28 cellular contexts compared by ENCODE assay signal in the genomic region with DNA sequence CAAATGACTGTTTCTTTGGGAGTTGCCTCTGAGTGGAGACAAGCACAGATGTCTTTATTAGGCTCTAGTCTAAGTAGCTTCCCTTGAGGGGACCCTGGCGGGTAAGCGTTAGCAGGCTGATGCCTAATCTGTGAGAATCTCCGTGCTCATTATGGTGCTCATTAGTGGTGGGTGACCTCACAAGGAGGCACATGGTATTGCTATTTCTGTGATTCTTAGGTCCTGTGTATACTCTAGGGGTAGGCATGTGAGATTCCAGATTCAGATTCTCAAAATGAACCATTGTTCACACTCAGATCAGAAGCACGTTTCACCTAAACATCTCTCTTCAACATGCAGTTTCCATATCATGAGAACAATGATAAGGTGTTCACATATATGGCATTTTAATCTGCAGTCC.
"Had no signal": no experiment of that assay in that cellular context is flagged by ENCODE, and none has a peak within 500 bp of the region (broad histone marks: within the 10 kb centered on the region; RNA-seq: fewer than 3 reads in every experiment).

No MANE protein-coding gene starts in this region.

- H3K9ac ChIP-seq: KMS-11, SK-N-SH had no signal

- H3K9me3 Mint-ChIP-seq: activated CD8-positive, alpha-beta T cell treated with anti-CD3 and anti-CD28 coated beads for 36 hours had no signal

- DNase-seq: activated CD4-positive, alpha-beta T cell treated with anti-CD3 and anti-CD28 coated beads for 4 hours; activated CD8-positive, alpha-beta memory T cell treated with anti-CD3 and anti-CD28 coated beads, Interleukin-2, amount 50 U/mL, for 4 hours; activated CD8-positive, alpha-beta T cell treated with anti-CD3 and anti-CD28 coated beads for 36 hours; activated gamma-delta T cell treated with Interleukin-2 at 50 U/mL for 16 hours; activated naive CD4-positive, alpha-beta T cell treated with anti-CD3 and anti-CD28 coated beads, Interleukin-2, amount 10 ng/mL, durations not matched to agents 7 days and 5 days; activated naive CD8-positive, alpha-beta T cell treated with anti-CD3 and anti-CD28 coated beads for 36 hours; activated T-cell treated with anti-CD3 and anti-CD28 coated beads, Interleukin-2, amount 50 U/mL, for 72 hours; brain microvascular endothelial cell; NCI-H1092 treated with DMSO at 0.1 percent for 48 hours; NCI-H1417 treated with DMSO at 0.1 percent for 48 hours; NCI-H1694; NCI-H2029 treated with DMSO at 0.1 percent for 48 hours; NCI-H446; NCI-H526; NCI-H774; NK-92 treated with Interleukin-12 subunit alpha and Interleukin-12 subunit beta, amount 100 ng/mL, for 24 hours; OCI-M1; Right ventricle myocardium superior; SK-N-SH; T-helper 1 cell had no signal

- H3K9me2 ChIP-seq: SK-N-SH had no signal

- H3K9me3 ChIP-seq: SJCRH30, SK-N-SH had no signal

- H3K36me3 ChIP-seq: brain microvascular endothelial cell, cardiac muscle cell, SJCRH30 had no signal

- H3K4me1 ChIP-seq: SJCRH30 had no signal

- H3K4me3 ChIP-seq: cardiac muscle cell, SJCRH30 had no signal

- H3K36me3 Mint-ChIP-seq: activated naive CD4-positive, alpha-beta T cell treated with anti-CD3 and anti-CD28 coated beads, Interleukin-2, amount 10 ng/mL, durations not matched to agents 7 days and 5 days; activated naive CD8-positive, alpha-beta T cell treated with anti-CD3 and anti-CD28 coated beads for 36 hours had no signal

- H3K27me3 Mint-ChIP-seq: activated CD8-positive, alpha-beta T cell treated with anti-CD3 and anti-CD28 coated beads for 36 hours; activated naive CD4-positive, alpha-beta T cell treated with anti-CD3 and anti-CD28 coated beads, Interleukin-2, amount 10 ng/mL, durations not matched to agents 7 days and 5 days; activated naive CD8-positive, alpha-beta T cell treated with anti-CD3 and anti-CD28 coated beads for 36 hours had no signal

- H3K27me3 ChIP-seq: brain microvascular endothelial cell, cardiac muscle cell, SJCRH30 had no signal

- H3K4me2 ChIP-seq: KMS-11, SK-N-SH had no signal

- H3K4me1 Mint-ChIP-seq: activated naive CD4-positive, alpha-beta T cell treated with anti-CD3 and anti-CD28 coated beads, Interleukin-2, amount 10 ng/mL, durations not matched to agents 7 days and 5 days; activated naive CD8-positive, alpha-beta T cell treated with anti-CD3 and anti-CD28 coated beads for 36 hours had no signal

- H3K27ac Mint-ChIP-seq: activated CD8-positive, alpha-beta T cell treated with anti-CD3 and anti-CD28 coated beads for 36 hours; activated naive CD4-positive, alpha-beta T cell treated with anti-CD3 and anti-CD28 coated beads, Interleukin-2, amount 10 ng/mL, durations not matched to agents 7 days and 5 days; activated naive CD8-positive, alpha-beta T cell treated with anti-CD3 and anti-CD28 coated beads for 36 hours; activated T-cell treated with anti-CD3 and anti-CD28 coated beads, Interleukin-2, amount 50 U/mL, for 72 hours; activated T-helper 2 cell treated with anti-CD3 and anti-CD28 coated beads, Interferon-gamma antibody, Interleukin-2, Interleukin-4, amounts not matched to agents 10 μg/mL and 5 μg/mL and 100 μg/mL, durations not matched to agents 14 hours and 24 hours and 36 hours had no signal

- H3K4me3 Mint-ChIP-seq: activated CD8-positive, alpha-beta T cell treated with anti-CD3 and anti-CD28 coated beads for 36 hours; activated naive CD4-positive, alpha-beta T cell treated with anti-CD3 and anti-CD28 coated beads, Interleukin-2, amount 10 ng/mL, durations not matched to agents 7 days and 5 days; activated naive CD8-positive, alpha-beta T cell treated with anti-CD3 and anti-CD28 coated beads for 36 hours; activated T-cell treated with anti-CD3 and anti-CD28 coated beads, Interleukin-2, amount 50 U/mL, for 72 hours had no signal

- H3K27ac ChIP-seq: brain microvascular endothelial cell, cardiac muscle cell, KMS-11, RWPE1, SJCRH30, VCaP had no signal

- ATAC-seq: activated CD4-positive, CD25-positive, alpha-beta regulatory T cell treated with anti-CD3 and anti-CD28 coated beads, Interleukin-2, amount 50 U/mL, for 24 hours; activated CD8-positive, alpha-beta T cell treated with anti-CD3 and anti-CD28 coated beads for 36 hours; activated T-cell treated with anti-CD3 and anti-CD28 coated beads, Interleukin-2, amount 50 U/mL, for 72 hours; Panc1 had no signal
